ENCODE assay signal across 10 cellular contexts in genomic region chr10:88952647-88953111, GRCh38. TPM values are rescaled to one million over a fixed set of nuclear protein-coding genes. Genes with fewer than 3 reads are reported as not detected.
A peak's percentile ranks its signal among the peaks of the same experiment; 100 is the strongest.
DNase-seq lines count a peak whose midpoint lies in the region; ATAC-seq and TF ChIP-seq lines count a peak whose summit lies in the region.
"Had no signal": no experiment of that assay in that cellular context is flagged by ENCODE, and none has a peak within 500 bp of the region (broad histone marks: within the 10 kb centered on the region; RNA-seq: fewer than 3 reads in every experiment).

Gene ACTA2 (minus strand): TSS chr10:88952773. CDS start chr10:88948930, 3,843 bp downstream.

- TF ChIP-seq CTCF in esophagus muscularis mucosa (IDR thresholded peaks at IDR 0.05): no peak
- TF ChIP-seq CTCF in vagina (IDR thresholded peaks at IDR 0.05): no peak

- CTCF ChIA-PET in activated CD8-positive, alpha-beta memory T cell treated with anti-CD3 and anti-CD28 coated beads for 36 hours (lab: Charles Lee): interaction anchor here (0.7 kb wide), 1 partner anchor 35 kb away, joined by 3 read pairs; no protein-coding TSS in a partner anchor

- no peak for ATAC-seq in HG03095 (IDR thresholded peaks at IDR 0.05; ENCODE audit: unreplicated experiment)
- no peak for ATAC-seq in HG02852 (IDR thresholded peaks at IDR 0.05; ENCODE audit: unreplicated experiment)
- ATAC-seq in GM21528 (IDR thresholded peaks at IDR 0.05; ENCODE audit: low FRiP score, unreplicated experiment): no peak

- DNase-seq in activated CD8-positive, alpha-beta memory T cell treated with anti-CD3 and anti-CD28 coated beads, Interleukin-2, amount 50 U/mL, for 48 hours: no peak
- DNase-seq in esophagus muscularis mucosa (ENCODE audit: extremely low spot score): peak; percentile 93
- no peak for DNase-seq in vagina (ENCODE audit: extremely low spot score in 2 of 2)
- DNase-seq: AML-193, NCI-H2029 treated with DMSO at 0.1 percent for 48 hours had no signal

- peak within 1 kb of the TSS; percentile 94 for H3K9ac ChIP-seq in muscle layer of colon (ENCODE audit: low read length)

- peak within 1 kb of the TSS; percentile 91 to 96 (median 94) for H3K27ac ChIP-seq in esophagus muscularis mucosa (replicated peaks in 1 of 4)
- peak within 1 kb of the TSS; percentile 93 for H3K27ac ChIP-seq in muscle layer of colon (ENCODE audit: low read depth, low read length)
- H3K27ac ChIP-seq in vagina: peak within 1 kb of the TSS; percentile 85

- no peak for TF ChIP-seq EP300 in esophagus muscularis mucosa (IDR thresholded peaks at IDR 0.05)

- H3K9me3 ChIP-seq in esophagus muscularis mucosa (no peaks in the 10 kb centered on the region), muscle layer of colon (ENCODE audit: low read length) (no peaks in the 10 kb centered on the region), vagina (no peaks in the 10 kb centered on the region)

- peak within 1 kb of the TSS; percentile 54 to 70 (median 64) for H3K4me3 ChIP-seq in esophagus muscularis mucosa
- H3K4me3 ChIP-seq in muscle layer of colon (ENCODE audit: low read depth in 1 of 2, low read length in 2 of 2): peak within 1 kb of the TSS; percentile 58 to 87
- peak within 1 kb of the TSS; percentile 42 to 48 for H3K4me3 ChIP-seq in vagina

- H3K36me3 ChIP-seq in esophagus muscularis mucosa: peaks cover 0 to 13% (median 2%) of the 10 kb centered on the region in 4 donors
- H3K36me3 ChIP-seq in muscle layer of colon (ENCODE audit: insufficient read depth, low read length): peaks cover 15% of the 10 kb centered on the region
- H3K36me3 ChIP-seq in vagina: peaks cover 4 to 6% of the 10 kb centered on the region in 2 donors

- H3K27me3 ChIP-seq in esophagus muscularis mucosa: no peaks in the 10 kb centered on the region
- no peaks in the 10 kb centered on the region for H3K27me3 ChIP-seq in muscle layer of colon (ENCODE audit: control insufficient read depth in 1 of 2, insufficient read depth in 2 of 2, low read length in 2 of 2)
- H3K27me3 ChIP-seq in vagina: no peaks in the 10 kb centered on the region

- H3K4me1 ChIP-seq in esophagus muscularis mucosa (peaks cover 11 to 47% (median 41%) of the 10 kb centered on the region in 4 donors), muscle layer of colon (ENCODE audit: insufficient read depth, low read length) (peaks cover 30% of the 10 kb centered on the region), vagina (peaks cover 32% of the 10 kb centered on the region)

- POLR2A ChIA-PET in activated CD8-positive, alpha-beta memory T cell treated with anti-CD3 and anti-CD28 coated beads for 36 hours (lab: Charles Lee): no interaction called here

- WGBS in esophagus muscularis mucosa: 45% methylated on average over 8 of the region's 8 CpGs

- intact Hi-C loops in esophagus muscularis mucosa (cut with DNase I) (no loop called here), vagina (cut with DNase I) (no loop called here)

- peak; percentile 84 for TF ChIP-seq POLR2A in esophagus muscularis mucosa (IDR thresholded peaks at IDR 0.05; ENCODE audit: low read depth)
- peak in 1 of 2 donors; percentile 50 for TF ChIP-seq POLR2A in vagina (IDR thresholded peaks at IDR 0.05)

RNA-seq across cellular contexts. Expression of gene ACTA2, which starts in this region (rescaled TPM):
- 10 to 100 TPM; 20.5 to 20.7 TPM for total RNA-seq in activated CD8-positive, alpha-beta memory T cell treated with anti-CD3 and anti-CD28 coated beads for 36 hours
- total RNA-seq in esophagus muscularis mucosa (1,000 to 10,000 TPM; 6,391 to 8,723 (median 8,539) TPM), vagina (1,162 TPM)

Comparison
In these comparisons a context has a peak if more than half of its experiments do, and no peak if none do; other contexts are left out.
1. RNA of gene ACTA2 (total RNA-seq): 6,391 to 8,723 TPM in esophagus muscularis mucosa and 1,162 TPM in vagina (single experiment); 20.5 to 20.7 TPM in activated CD8-positive, alpha-beta memory T cell treated with anti-CD3 and anti-CD28 coated beads for 36 hours; every median in the first group is over 10 times any median in the second.
2. Peak in every context shown above with its lines, with median percentiles within 50 percentile points of each other: H3K27ac ChIP-seq and H3K4me3 ChIP-seq.